In genomic region chr14:38208825-38209562, GRCh38 we compare ENCODE assay signal across 8 cellular contexts. TPM values are rescaled to one million over a fixed set of nuclear protein-coding genes. Genes with fewer than 3 reads are reported as not detected.
DNase-seq lines count a peak whose midpoint lies in the region; ATAC-seq and TF ChIP-seq lines count a peak whose summit lies in the region.

No MANE protein-coding gene starts in this region.

- H3K27me3 ChIP-seq in brain microvascular endothelial cell (replicated peaks) (peaks cover 26% of the 10 kb centered on the region), thyroid gland (no peaks in the 10 kb centered on the region)

- DNase-seq in HEK293T (ENCODE audit: extremely low spot score) = peak; percentile 20
- no peak for DNase-seq in brain microvascular endothelial cell
- DNase-seq in left kidney (ENCODE audit: low read depth, low spot score) = peak; percentile 77
- peak; percentile 4 to 15 for DNase-seq in thyroid gland
- DNase-seq in GOT3 (lab: John Stamatoyannopoulos, UW) = no peak

- H3K9me3 ChIP-seq in thyroid gland = no peaks in the 10 kb centered on the region

- H3K36me3 ChIP-seq in brain microvascular endothelial cell (replicated peaks) (no peaks in the 10 kb centered on the region), thyroid gland (no peaks in the 10 kb centered on the region)

- WGBS in thyroid gland, 2 donors = 1 to 2% methylated on average over 23 to 27 of the region's 53 CpGs

- intact Hi-C loops in thyroid gland (cut with DNase I) = no loop called here

- H3K4me1 ChIP-seq in thyroid gland = peaks cover 12 to 18% of the 10 kb centered on the region in 2 donors

- in situ Hi-C loops in brain microvascular endothelial cell (cut with HindIII; ENCODE audit: low pct_ligation_motif_present, low sequenced_read_pairs) = no loop called here

- POLR2A ChIA-PET in HEK293T (lab: Yijun Ruan, JAX) = no interaction called here

- H3K27ac ChIP-seq in 22Rv1 (peak overlapping the region; percentile 43), brain microvascular endothelial cell (no peak overlapping the region), thyroid gland (no peak overlapping the region)

- CTCF ChIA-PET in HEK293T (lab: Yijun Ruan, JAX) = no interaction called here

- ATAC-seq in HG03565 (IDR thresholded peaks at IDR 0.05; ENCODE audit: unreplicated experiment) = no peak
- ATAC-seq in HG02885 (IDR thresholded peaks at IDR 0.05; ENCODE audit: poor library complexity, unreplicated experiment) = no peak

- no peak for TF ChIP-seq POLR2A in thyroid gland (IDR thresholded peaks at IDR 0.05)

- H3K4me3 ChIP-seq in brain microvascular endothelial cell (ENCODE audit: low read depth, low read length) = peak overlapping the region; percentile 22
- peak overlapping the region in 1 of 3 donors; percentile 13 for H3K4me3 ChIP-seq in thyroid gland (replicated peaks in 1 of 3)

- TF ChIP-seq CTCF in 22Rv1 (IDR thresholded peaks at IDR 0.05) = peak; percentile 55
- peak; percentile 29 for TF ChIP-seq CTCF in brain microvascular endothelial cell (IDR thresholded peaks at IDR 0.05; ENCODE audit: low read depth, low read length, missing control alignments)
- TF ChIP-seq CTCF in thyroid gland (IDR thresholded peaks at IDR 0.05) = peak in 1 of 6 experiments; percentile 29

TF ChIP-seq in HEK293T, 16 proteins besides CTCF, POLR2A, EP300 and RAD21:
- no peak for TF ChIP-seq NFRKB (IDR thresholded peaks at IDR 0.05)
- no peak for TF ChIP-seq ARNT (IDR thresholded peaks at IDR 0.05)
- TF ChIP-seq, protein P1, sequence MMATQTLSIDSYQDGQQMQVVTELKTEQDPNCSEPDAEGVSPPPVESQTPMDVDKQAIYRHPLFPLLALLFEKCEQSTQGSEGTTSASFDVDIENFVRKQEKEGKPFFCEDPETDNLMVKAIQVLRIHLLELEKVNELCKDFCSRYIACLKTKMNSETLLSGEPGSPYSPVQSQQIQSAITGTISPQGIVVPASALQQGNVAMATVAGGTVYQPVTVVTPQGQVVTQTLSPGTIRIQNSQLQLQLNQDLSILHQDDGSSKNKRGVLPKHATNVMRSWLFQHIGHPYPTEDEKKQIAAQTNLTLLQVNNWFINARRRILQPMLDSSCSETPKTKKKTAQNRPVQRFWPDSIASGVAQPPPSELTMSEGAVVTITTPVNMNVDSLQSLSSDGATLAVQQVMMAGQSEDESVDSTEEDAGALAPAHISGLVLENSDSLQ (IDR thresholded peaks at IDR 0.05) = no peak
- TF ChIP-seq HDGF (IDR thresholded peaks at IDR 0.05; ENCODE audit: borderline replicate concordance) = no peak
- no peak for TF ChIP-seq ZNF384 (IDR thresholded peaks at IDR 0.05)
- no peak for TF ChIP-seq BHLHE40 (IDR thresholded peaks at IDR 0.05; ENCODE audit: borderline replicate concordance)
- no peak for TF ChIP-seq ELF4 (IDR thresholded peaks at IDR 0.05)
- no peak for TF ChIP-seq CTBP1 (IDR thresholded peaks at IDR 0.05; ENCODE audit: borderline replicate concordance)
- no peak for TF ChIP-seq FOXM1 (IDR thresholded peaks at IDR 0.05; ENCODE audit: borderline replicate concordance)
- no peak for TF ChIP-seq L3MBTL2 (conservative IDR thresholded peaks at IDR 0.05)
- TF ChIP-seq LEF1 (IDR thresholded peaks at IDR 0.05; ENCODE audit: borderline replicate concordance) = no peak
- TF ChIP-seq FOXK2 (IDR thresholded peaks at IDR 0.05) = no peak
- no peak for TF ChIP-seq FOXA1 (IDR thresholded peaks at IDR 0.05)

RNA-seq across cellular contexts. Expression of gene SSTR1, which starts 1.3 kb away (rescaled TPM):
- total RNA-seq in thyroid gland = under 1 TPM in 3 of 4 donors, not detected in 1; 0.11 to 0.39 (median 0.13) TPM

RNA-seq across cellular contexts. Expression of gene CLEC14A, which starts 46.9 kb away (rescaled TPM):
- 10 to 100 TPM; 15.5 to 44.5 (median 23.4) TPM for total RNA-seq in thyroid gland

Comparison
In these comparisons a context has a peak if more than half of its experiments do, and no peak if none do; other contexts are left out.
1. DNase-seq: peak in HEK293T (single experiment), left kidney (single experiment) and thyroid gland (2 of 2); none in brain microvascular endothelial cell (single experiment) and GOT3 (single experiment).